Comparison of ENCODE assay signal across 1 cellular context in genomic region chr6:34201455-34202098, GRCh38.
TF ChIP-seq lines count a peak whose summit lies in the region.

No MANE protein-coding gene starts in this region.

TF ChIP-seq in HEK293, 187 proteins besides CTCF, POLR2A, EP300 and RAD21 (continued from another document):
- no peak for TF ChIP-seq ZNF561 (tag by site-specific recombination; IDR thresholded peaks at IDR 0.05; ENCODE audit: borderline replicate concordance)
- TF ChIP-seq ZNF785 (tag by site-specific recombination; IDR thresholded peaks at IDR 0.05), result no peak
- no peak for TF ChIP-seq ZNF175 (tag by site-specific recombination; IDR thresholded peaks at IDR 0.05)
- TF ChIP-seq ZEB2 (tag by site-specific recombination; IDR thresholded peaks at IDR 0.05), result no peak
- TF ChIP-seq ZNF621 (tag by site-specific recombination; IDR thresholded peaks at IDR 0.05), result no peak
- TF ChIP-seq ZNF112 (tag by site-specific recombination; IDR thresholded peaks at IDR 0.05), result no peak
- peak; percentile 55; the same call in 1 of the 2 replicates for TF ChIP-seq ZNF692 (tag by site-specific recombination; IDR thresholded peaks at IDR 0.05)
- TF ChIP-seq PRDM1 (tag by site-specific recombination; IDR thresholded peaks at IDR 0.05), result no peak
- no peak for TF ChIP-seq ZNF571 (tag by site-specific recombination; IDR thresholded peaks at IDR 0.05)
- no peak for TF ChIP-seq ZNF660 (tag by site-specific recombination; IDR thresholded peaks at IDR 0.05)
- TF ChIP-seq ZNF398 (tag by site-specific recombination; IDR thresholded peaks at IDR 0.05), result peak; percentile 70
- no peak for TF ChIP-seq KLF10 (tag by site-specific recombination; IDR thresholded peaks at IDR 0.05)
- TF ChIP-seq ZNF76 (tag by site-specific recombination; IDR thresholded peaks at IDR 0.05; ENCODE audit: borderline replicate concordance, low read depth), result no peak
- peak; percentile 48; the same call in 1 of the 2 replicates for TF ChIP-seq ZBTB6 (tag by site-specific recombination; IDR thresholded peaks at IDR 0.05)
- no peak for TF ChIP-seq ZNF549 (tag by site-specific recombination; IDR thresholded peaks at IDR 0.05)
- no peak for TF ChIP-seq FEZF1 (tag by site-specific recombination; IDR thresholded peaks at IDR 0.05)
- no peak for TF ChIP-seq ZNF580 (tag by site-specific recombination; IDR thresholded peaks at IDR 0.05)
- no peak for TF ChIP-seq GFI1B (tag by site-specific recombination; IDR thresholded peaks at IDR 0.05)
- TF ChIP-seq PRDM10 (tag by site-specific recombination; IDR thresholded peaks at IDR 0.05), result peak; percentile 22; the same call in 1 of the 2 replicates
- peak; percentile 48 for TF ChIP-seq SP7 (tag by site-specific recombination; IDR thresholded peaks at IDR 0.05)
- TF ChIP-seq ZNF558 (tag by site-specific recombination; IDR thresholded peaks at IDR 0.05), result peak; percentile 48; the same call in 1 of the 2 replicates
- TF ChIP-seq ZBTB20 (tag by site-specific recombination; IDR thresholded peaks at IDR 0.05), result no peak
- TF ChIP-seq ZNF473 (tag by site-specific recombination; IDR thresholded peaks at IDR 0.05), result no peak
- no peak for TF ChIP-seq YY2 (tag by site-specific recombination; IDR thresholded peaks at IDR 0.05)
- TF ChIP-seq ZNF140 (tag by site-specific recombination; IDR thresholded peaks at IDR 0.05), result no peak
- TF ChIP-seq ZNF704 (tag by site-specific recombination; IDR thresholded peaks at IDR 0.05), result no peak
- 0 out of 2 replicates have a peak, but pooled peaks have one; percentile 20 for TF ChIP-seq ZBTB7A (tag by site-specific recombination; IDR thresholded peaks at IDR 0.05; ENCODE audit: low read depth)
- TF ChIP-seq ZNF830 (tag by site-specific recombination; IDR thresholded peaks at IDR 0.05; ENCODE audit: low read depth), result no peak
- TF ChIP-seq ZNF768 (tag by site-specific recombination; IDR thresholded peaks at IDR 0.05), result no peak
- no peak for TF ChIP-seq ZNF302 (tag by site-specific recombination; IDR thresholded peaks at IDR 0.05; ENCODE audit: low read depth)
- no peak for TF ChIP-seq ZNF560 (tag by site-specific recombination; IDR thresholded peaks at IDR 0.05; ENCODE audit: borderline replicate concordance)
- 0 out of 2 replicates have a peak, but pooled peaks have one; percentile 5 for TF ChIP-seq INSM2 (tag by site-specific recombination; IDR thresholded peaks at IDR 0.05)
- 0 out of 2 replicates have a peak, but pooled peaks have one; percentile 28 for TF ChIP-seq ZNF324 (tag by site-specific recombination; IDR thresholded peaks at IDR 0.05)
- no peak for TF ChIP-seq PRDM4 (tag by site-specific recombination; IDR thresholded peaks at IDR 0.05)
- peak; percentile 55 for TF ChIP-seq ZNF639 (tag by site-specific recombination; IDR thresholded peaks at IDR 0.05)
- no peak for TF ChIP-seq ZFHX2 (tag by site-specific recombination; conservative IDR thresholded peaks at IDR 0.05)
- TF ChIP-seq ELK4 (IDR thresholded peaks at IDR 0.05; ENCODE audit: borderline replicate concordance, low read depth, low read length), result no peak
- TF ChIP-seq YY1 (tag by site-specific recombination; IDR thresholded peaks at IDR 0.05), result no peak
- no peak for TF ChIP-seq ZNF266 (tag by site-specific recombination; IDR thresholded peaks at IDR 0.05; ENCODE audit: low read depth)
- TF ChIP-seq ZNF366 (tag by site-specific recombination; conservative IDR thresholded peaks at IDR 0.05), result peak; percentile 18; the same call in 1 of the 2 replicates
